ENCODE assay signal across 1 cellular context in genomic region chr2:147487286-147487979, GRCh38.
TF ChIP-seq lines count a peak whose summit lies in the region.

No MANE protein-coding gene starts in this region.

TF ChIP-seq in HEK293, 187 proteins besides CTCF, POLR2A, EP300 and RAD21 (continued from another document):
- TF ChIP-seq, protein P1, sequence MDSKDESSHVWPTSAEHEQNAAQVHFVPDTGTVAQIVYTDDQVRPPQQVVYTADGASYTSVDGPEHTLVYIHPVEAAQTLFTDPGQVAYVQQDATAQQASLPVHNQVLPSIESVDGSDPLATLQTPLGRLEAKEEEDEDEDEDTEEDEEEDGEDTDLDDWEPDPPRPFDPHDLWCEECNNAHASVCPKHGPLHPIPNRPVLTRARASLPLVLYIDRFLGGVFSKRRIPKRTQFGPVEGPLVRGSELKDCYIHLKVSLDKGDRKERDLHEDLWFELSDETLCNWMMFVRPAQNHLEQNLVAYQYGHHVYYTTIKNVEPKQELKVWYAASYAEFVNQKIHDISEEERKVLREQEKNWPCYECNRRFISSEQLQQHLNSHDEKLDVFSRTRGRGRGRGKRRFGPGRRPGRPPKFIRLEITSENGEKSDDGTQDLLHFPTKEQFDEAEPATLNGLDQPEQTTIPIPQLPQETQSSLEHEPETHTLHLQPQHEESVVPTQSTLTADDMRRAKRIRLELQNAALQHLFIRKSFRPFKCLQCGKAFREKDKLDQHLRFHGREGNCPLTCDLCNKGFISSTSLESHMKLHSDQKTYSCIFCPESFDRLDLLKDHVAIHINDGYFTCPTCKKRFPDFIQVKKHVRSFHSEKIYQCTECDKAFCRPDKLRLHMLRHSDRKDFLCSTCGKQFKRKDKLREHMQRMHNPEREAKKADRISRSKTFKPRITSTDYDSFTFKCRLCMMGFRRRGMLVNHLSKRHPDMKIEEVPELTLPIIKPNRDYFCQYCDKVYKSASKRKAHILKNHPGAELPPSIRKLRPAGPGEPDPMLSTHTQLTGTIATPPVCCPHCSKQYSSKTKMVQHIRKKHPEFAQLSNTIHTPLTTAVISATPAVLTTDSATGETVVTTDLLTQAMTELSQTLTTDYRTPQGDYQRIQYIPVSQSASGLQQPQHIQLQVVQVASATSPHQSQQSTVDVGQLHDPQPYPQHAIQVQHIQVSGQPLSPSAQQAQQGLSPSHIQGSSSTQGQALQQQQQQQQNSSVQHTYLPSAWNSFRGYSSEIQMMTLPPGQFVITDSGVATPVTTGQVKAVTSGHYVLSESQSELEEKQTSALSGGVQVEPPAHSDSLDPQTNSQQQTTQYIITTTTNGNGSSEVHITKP (tag by site-specific recombination; IDR thresholded peaks at IDR 0.05) = no peak
- TF ChIP-seq EGR2 (tag by site-specific recombination; IDR thresholded peaks at IDR 0.05; ENCODE audit: low read depth) = no peak
- peak; percentile 59; the same call in 1 of the 2 replicates for TF ChIP-seq ZBTB17 (tag by site-specific recombination; IDR thresholded peaks at IDR 0.05)
- TF ChIP-seq ZNF341 (tag by site-specific recombination; IDR thresholded peaks at IDR 0.05; ENCODE audit: low read depth) = no peak
- TF ChIP-seq, protein P2, sequence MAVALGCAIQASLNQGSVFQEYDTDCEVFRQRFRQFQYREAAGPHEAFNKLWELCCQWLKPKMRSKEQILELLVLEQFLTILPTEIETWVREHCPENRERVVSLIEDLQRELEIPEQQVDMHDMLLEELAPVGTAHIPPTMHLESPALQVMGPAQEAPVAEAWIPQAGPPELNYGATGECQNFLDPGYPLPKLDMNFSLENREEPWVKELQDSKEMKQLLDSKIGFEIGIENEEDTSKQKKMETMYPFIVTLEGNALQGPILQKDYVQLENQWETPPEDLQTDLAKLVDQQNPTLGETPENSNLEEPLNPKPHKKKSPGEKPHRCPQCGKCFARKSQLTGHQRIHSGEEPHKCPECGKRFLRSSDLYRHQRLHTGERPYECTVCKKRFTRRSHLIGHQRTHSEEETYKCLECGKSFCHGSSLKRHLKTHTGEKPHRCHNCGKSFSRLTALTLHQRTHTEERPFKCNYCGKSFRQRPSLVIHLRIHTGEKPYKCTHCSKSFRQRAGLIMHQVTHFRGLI (tag by site-specific recombination; IDR thresholded peaks at IDR 0.05) = no peak
- TF ChIP-seq ZNF623 (tag by site-specific recombination; IDR thresholded peaks at IDR 0.05) = no peak
- no peak for TF ChIP-seq ZNF280D (tag by site-specific recombination; IDR thresholded peaks at IDR 0.05)
